In the genomic region with DNA sequence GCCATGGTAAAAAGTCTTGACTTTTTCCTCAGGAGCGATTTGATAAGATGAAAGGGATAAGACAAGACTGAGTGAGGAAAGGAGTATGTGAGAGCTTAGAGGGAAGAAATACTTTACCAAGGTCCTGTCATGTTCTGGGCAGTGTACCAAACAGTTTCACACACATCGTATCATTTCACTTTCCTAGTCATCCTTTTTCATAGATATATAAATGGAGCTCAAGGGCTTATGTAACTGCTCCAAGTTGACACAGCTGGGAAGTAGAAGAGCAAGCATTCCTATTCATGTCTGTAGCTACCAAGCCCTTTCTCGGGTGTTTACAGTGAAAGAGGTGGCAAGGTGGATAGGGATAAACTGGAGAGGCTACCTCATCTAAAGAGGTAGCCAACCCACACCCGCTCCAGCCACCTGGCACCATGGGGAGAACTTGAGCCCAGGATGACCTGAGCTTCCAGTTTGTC, we compare ENCODE assay signal across 12 cellular contexts. TPM values are rescaled to one million over a fixed set of nuclear protein-coding genes. Genes with fewer than 3 reads are reported as not detected.
A peak's percentile ranks its signal among the peaks of the same experiment; 100 is the strongest.
DNase-seq lines count a peak whose midpoint lies in the region; ATAC-seq and TF ChIP-seq lines count a peak whose summit lies in the region.
"Had no signal": no experiment of that assay in that cellular context is flagged by ENCODE, and none has a peak within 500 bp of the region (broad histone marks: within the 10 kb centered on the region; RNA-seq: fewer than 3 reads in every experiment).

No MANE protein-coding gene starts in this region.

- H3K9me3 ChIP-seq in PC-3 (ENCODE audit: low read length) (no peaks in the 10 kb centered on the region), trophoblast cell (ENCODE audit: insufficient read depth, low read depth, low read length) (no peaks in the 10 kb centered on the region)

- H3K27ac ChIP-seq in PC-3 (ENCODE audit: low read length) = no peak overlapping the region
- H3K27ac ChIP-seq in trophoblast cell (ENCODE audit: low read depth, low read length) = no peak overlapping the region
- H3K27ac ChIP-seq: transverse colon, WERI-Rb-1 had no signal

- H2AFZ ChIP-seq in PC-3 (ENCODE audit: low read length) (no peak overlapping the region), trophoblast cell (ENCODE audit: insufficient read depth, low read length, poor library complexity) (no peak overlapping the region)

- no peaks in the 10 kb centered on the region for H3K79me1 ChIP-seq in trophoblast cell (ENCODE audit: low read length)

- H3K18ac ChIP-seq in trophoblast cell (ENCODE audit: low read length) = no peak overlapping the region

- no peak overlapping the region for H2BK12ac ChIP-seq in trophoblast cell (ENCODE audit: low read length)

- POLR2A ChIA-PET in PC-3 (lab: Charles Lee; ENCODE audit: unreplicated experiment) = no interaction called here

- H3F3A ChIP-seq in PC-3 (ENCODE audit: low read length, unreplicated experiment) = no peaks in the 10 kb centered on the region

- H2BK5ac ChIP-seq in trophoblast cell (ENCODE audit: low read depth, low read length, poor library complexity) = no peak overlapping the region

- ATAC-seq in PC-3 (peak; percentile 70), GM21367 (IDR thresholded peaks at IDR 0.05; ENCODE audit: unreplicated experiment) (no peak), HG03354 (IDR thresholded peaks at IDR 0.05; ENCODE audit: poor library complexity, severe bottlenecking, unreplicated experiment) (no peak)

- TF ChIP-seq CTCF in PC-3 (conservative IDR thresholded peaks at IDR 0.05; ENCODE audit: low read depth, low read length) = no peak

- H3K9ac ChIP-seq in PC-3 (ENCODE audit: low read length) (no peak overlapping the region), trophoblast cell (ENCODE audit: low read length) (no peak overlapping the region)

- H3K9me2 ChIP-seq in PC-3 (replicated peaks; ENCODE audit: low read length) = no peaks in the 10 kb centered on the region

- H3K14ac ChIP-seq in trophoblast cell (ENCODE audit: low read length) = no peak overlapping the region

- BruUV-seq in PC-3 (replicated peaks; lab: Mats Ljungman, UMichigan) = no TSS peak

- no peaks in the 10 kb centered on the region for H3K79me2 ChIP-seq in PC-3 (ENCODE audit: low read length)
- H3K79me2 ChIP-seq in trophoblast cell (ENCODE audit: control insufficient read depth, insufficient read depth, low read length, poor library complexity) = no peaks in the 10 kb centered on the region

- WGBS in trophoblast cell (ENCODE audit: extremely low coverage, insufficient coverage, insufficient read length) = no CpG with 5 or more reads among the region's 4 CpGs

- no peak overlapping the region for H4K12ac ChIP-seq in trophoblast cell (ENCODE audit: low read depth, low read length)

- CTCF ChIA-PET in PC-3 (lab: Charles Lee) = no interaction called here

- no peak overlapping the region for H2AK5ac ChIP-seq in trophoblast cell (ENCODE audit: low read length)

- H4K91ac ChIP-seq in trophoblast cell (ENCODE audit: low read depth, low read length) = no peak overlapping the region

- H3K4me1 ChIP-seq in PC-3 (ENCODE audit: insufficient read depth, low read length) = no peaks in the 10 kb centered on the region
- peaks cover 6 to 17% of the 10 kb centered on the region in 2 experiments for H3K4me1 ChIP-seq in trophoblast cell (ENCODE audit: control insufficient read depth in 1 of 2, insufficient read depth in 2 of 2, low read length in 2 of 2)
- H3K4me1 ChIP-seq: transverse colon had no signal

- no peaks in the 10 kb centered on the region for H4K20me1 ChIP-seq in PC-3 (ENCODE audit: low read length)

- H4K8ac ChIP-seq in trophoblast cell (ENCODE audit: low read depth, low read length) = no peak overlapping the region

- H3K4me2 ChIP-seq in PC-3 (ENCODE audit: low read length) (no peak overlapping the region), trophoblast cell (ENCODE audit: low read length) (no peak overlapping the region)

- no peak overlapping the region for H3K4me3 ChIP-seq in PC-3 (ENCODE audit: low read length)
- H3K4me3 ChIP-seq in trophoblast cell (ENCODE audit: low read depth, low read length) = no peak overlapping the region
- H3K4me3 ChIP-seq: lung, transverse colon had no signal

- no peak overlapping the region for H3K4ac ChIP-seq in trophoblast cell (ENCODE audit: low read depth, low read length)

- peak; percentile 59 for DNase-seq in GM03348 (ENCODE audit: low spot score)
- DNase-seq in PC-3 = peak; percentile 16
- DNase-seq in fibroblast of gingiva (ENCODE audit: low read depth) = peak; percentile 85
- DNase-seq in trophoblast cell = peak; percentile 11 to 62
- DNase-seq in NK-92 (lab: John Stamatoyannopoulos, UW; ENCODE audit: unreplicated experiment) = no peak
- no peak for DNase-seq in effector CD4-positive, alpha-beta T cell
- DNase-seq: cerebellar nuclear complex, transverse colon, WERI-Rb-1 had no signal

- H3K27me3 ChIP-seq in PC-3 (ENCODE audit: low read length) (no peaks in the 10 kb centered on the region), trophoblast cell (ENCODE audit: insufficient read depth, low read length) (no peaks in the 10 kb centered on the region)
- H3K27me3 ChIP-seq: transverse colon had no signal

- H2BK120ac ChIP-seq in trophoblast cell (ENCODE audit: insufficient read depth, low read length, poor library complexity) = no peak overlapping the region

- H3K36me3 ChIP-seq in PC-3 (ENCODE audit: low read depth, low read length) (peaks cover 8% of the 10 kb centered on the region), trophoblast cell (ENCODE audit: control insufficient read depth in 1 of 2, insufficient read depth in 2 of 2, low read length in 2 of 2) (peaks cover 3 to 9% of the 10 kb centered on the region in 2 experiments)

- H3K23ac ChIP-seq in trophoblast cell (ENCODE audit: low read length) = no peak overlapping the region

- intact Hi-C loops in PC-3 (cut with micrococcal nuclease) = no loop called here

RNA-seq across cellular contexts. Expression of a gene that starts 57.4 kb away (rescaled TPM):
- 42.9 and 46.0 TPM in 2 replicates for total RNA-seq in PC-3 (2014; rRNA removed)
- 15.4 and 16.5 TPM in 2 replicates for polyA plus RNA-seq in trophoblast cell (2013)

Comparison
In these comparisons a context has a peak if more than half of its experiments do, and no peak if none do; other contexts are left out.
1. DNase-seq: peak in GM03348 (single experiment), PC-3 (single experiment), fibroblast of gingiva (single experiment) and trophoblast cell (2 of 2); none in NK-92 (single experiment) and effector CD4-positive, alpha-beta T cell (single experiment).